In genomic region chr3:153216928-153217327, GRCh38 we compare ENCODE assay signal across 19 cellular contexts. TPM values are rescaled to one million over a fixed set of nuclear protein-coding genes. Genes with fewer than 3 reads are reported as not detected.
A peak's percentile ranks its signal among the peaks of the same experiment; 100 is the strongest.
DNase-seq lines count a peak whose midpoint lies in the region; ATAC-seq and TF ChIP-seq lines count a peak whose summit lies in the region.
"Had no signal": no experiment of that assay in that cellular context is flagged by ENCODE, and none has a peak within 500 bp of the region (broad histone marks: within the 10 kb centered on the region; RNA-seq: fewer than 3 reads in every experiment).

No MANE protein-coding gene starts in this region.

- no peak for DNase-seq in CD4-positive, CD25-positive, alpha-beta regulatory T cell
- DNase-seq in CD8-positive, alpha-beta T cell, result no peak
- DNase-seq in immature natural killer cell (no peak), inferior parietal cortex (ENCODE audit: extremely low spot score) (no peak), head of caudate nucleus (no peak)
- DNase-seq in stimulated activated effector memory CD8-positive, alpha-beta T cell treated with anti-CD3 and anti-CD28 coated beads, Interleukin-12 subunit alpha, Interleukin-12 subunit beta, amount 100 ng/mL, for 72 hours (ENCODE audit: low spot score in 2 of 2), result no peak
- DNase-seq: CD8-positive, alpha-beta memory T cell; DMS 273 treated with DMSO at 0.1 percent for 48 hours; DMS79; EL; GDM1; H9 had no signal

- no peak overlapping the region for H3K27ac ChIP-seq in CD4-positive, CD25-positive, alpha-beta regulatory T cell (ENCODE audit: insufficient read depth, low read length, poor library complexity, severe bottlenecking)
- H3K27ac ChIP-seq in CD8-positive, alpha-beta T cell (ENCODE audit: low read depth, low read length), result no peak overlapping the region
- H3K27ac ChIP-seq: 22Rv1, BLaER1, C4-2B had no signal

- H3K9me3 Mint-ChIP-seq in CD4-positive, CD25-positive, alpha-beta regulatory T cell, result peaks cover 0 to 8% (median 2%) of the 10 kb centered on the region in 7 donors
- H3K9me3 Mint-ChIP-seq in CD8-positive, alpha-beta T cell, result peaks cover 7% of the 10 kb centered on the region
- H3K9me3 Mint-ChIP-seq in immature natural killer cell, result peaks cover 0 to 7% (median 0%) of the 10 kb centered on the region in 6 donors
- H3K9me3 Mint-ChIP-seq in stimulated activated effector memory CD8-positive, alpha-beta T cell treated with anti-CD3 and anti-CD28 coated beads, Interleukin-12 subunit alpha, Interleukin-12 subunit beta, amount 100 ng/mL, for 72 hours, result peaks cover 4% of the 10 kb centered on the region
- H3K9me3 Mint-ChIP-seq: GM23338, H9 had no signal

- CTCF ChIA-PET in CD8-positive, alpha-beta T cell (lab: Charles Lee), result interaction anchor here (0.6 kb wide), 1 partner anchor 53 kb away, joined by 3 read pairs; no protein-coding TSS in a partner anchor

- H3K27ac Mint-ChIP-seq in CD4-positive, CD25-positive, alpha-beta regulatory T cell, result peak overlapping the region; percentile 11 to 59 (median 22)
- peak overlapping the region; percentile 8 for H3K27ac Mint-ChIP-seq in CD8-positive, alpha-beta T cell
- peak overlapping the region in 4 of 6 donors; percentile 9 to 87 (median 70) for H3K27ac Mint-ChIP-seq in immature natural killer cell
- no peak overlapping the region for H3K27ac Mint-ChIP-seq in stimulated activated effector memory CD8-positive, alpha-beta T cell treated with anti-CD3 and anti-CD28 coated beads, Interleukin-12 subunit alpha, Interleukin-12 subunit beta, amount 100 ng/mL, for 72 hours
- H3K27ac Mint-ChIP-seq: B cell, GM23338, H9 had no signal

- H3K4me1 Mint-ChIP-seq in CD4-positive, CD25-positive, alpha-beta regulatory T cell, result peaks cover 43 to 78% (median 57%) of the 10 kb centered on the region in 4 donors
- peaks cover 66% of the 10 kb centered on the region for H3K4me1 Mint-ChIP-seq in CD8-positive, alpha-beta T cell (ENCODE audit: low read depth)
- peaks cover 57 to 75% of the 10 kb centered on the region in 2 donors for H3K4me1 Mint-ChIP-seq in immature natural killer cell
- H3K4me1 Mint-ChIP-seq in stimulated activated effector memory CD8-positive, alpha-beta T cell treated with anti-CD3 and anti-CD28 coated beads, Interleukin-12 subunit alpha, Interleukin-12 subunit beta, amount 100 ng/mL, for 72 hours, result peaks cover 38% of the 10 kb centered on the region

- H3K36me3 ChIP-seq in CD4-positive, CD25-positive, alpha-beta regulatory T cell (ENCODE audit: control insufficient read depth, insufficient read depth, low read length), result no peaks in the 10 kb centered on the region
- no peaks in the 10 kb centered on the region for H3K36me3 ChIP-seq in CD8-positive, alpha-beta T cell (ENCODE audit: insufficient read depth, low read length)
- H3K36me3 ChIP-seq: BLaER1 had no signal

- TF ChIP-seq CTCF in CD8-positive, alpha-beta T cell (IDR thresholded peaks at IDR 0.05), result no peak

- no peak overlapping the region for H3K4me3 ChIP-seq in CD4-positive, CD25-positive, alpha-beta regulatory T cell (ENCODE audit: low read depth, low read length)
- no peak overlapping the region for H3K4me3 ChIP-seq in CD8-positive, alpha-beta T cell (ENCODE audit: low read depth, low read length)
- H3K4me3 ChIP-seq: BLaER1, GM12878, GM23338 had no signal

- H3K27me3 Mint-ChIP-seq in CD4-positive, CD25-positive, alpha-beta regulatory T cell, result no peaks in the 10 kb centered on the region
- H3K27me3 Mint-ChIP-seq in CD8-positive, alpha-beta T cell (ENCODE audit: low read depth), result no peaks in the 10 kb centered on the region
- peaks cover 4 to 10% (median 5%) of the 10 kb centered on the region in 3 donors for H3K27me3 Mint-ChIP-seq in immature natural killer cell (ENCODE audit: low read depth in 3 of 3)
- H3K27me3 Mint-ChIP-seq: B cell; CD8-positive, alpha-beta memory T cell had no signal

- H3K4me3 Mint-ChIP-seq in CD4-positive, CD25-positive, alpha-beta regulatory T cell, result peak overlapping the region in 1 of 4 donors; percentile 39
- no peak overlapping the region for H3K4me3 Mint-ChIP-seq in CD8-positive, alpha-beta T cell
- no peak overlapping the region for H3K4me3 Mint-ChIP-seq in immature natural killer cell
- H3K4me3 Mint-ChIP-seq in stimulated activated effector memory CD8-positive, alpha-beta T cell treated with anti-CD3 and anti-CD28 coated beads, Interleukin-12 subunit alpha, Interleukin-12 subunit beta, amount 100 ng/mL, for 72 hours, result no peak overlapping the region
- H3K4me3 Mint-ChIP-seq: B cell; CD8-positive, alpha-beta memory T cell; GM23338; H9 had no signal

- intact Hi-C loops in CD8-positive, alpha-beta T cell (cut with DNase I, micrococcal nuclease), result no loop called here
- intact Hi-C loops in head of caudate nucleus (cut with DNase I), result no loop called here

- no peaks in the 10 kb centered on the region for H3K9me3 ChIP-seq in CD4-positive, CD25-positive, alpha-beta regulatory T cell (ENCODE audit: control insufficient read depth in 2 of 2, low read length in 2 of 2)
- no peaks in the 10 kb centered on the region for H3K9me3 ChIP-seq in CD8-positive, alpha-beta T cell (ENCODE audit: low read length)
- H3K9me3 ChIP-seq: BLaER1 had no signal

- H3K4me1 ChIP-seq in CD4-positive, CD25-positive, alpha-beta regulatory T cell (ENCODE audit: control insufficient read depth, insufficient read depth, low read length, poor library complexity, severe bottlenecking), result peaks cover 31% of the 10 kb centered on the region
- peaks cover 36% of the 10 kb centered on the region for H3K4me1 ChIP-seq in CD8-positive, alpha-beta T cell (ENCODE audit: insufficient read depth, low read length)

- POLR2A ChIA-PET in CD8-positive, alpha-beta T cell (lab: Charles Lee), result no interaction called here

- no peak for ATAC-seq in CD4-positive, CD25-positive, alpha-beta regulatory T cell (ENCODE audit: low read depth in 2 of 2)
- no peak for ATAC-seq in CD8-positive, alpha-beta T cell
- ATAC-seq in stimulated activated effector memory CD8-positive, alpha-beta T cell treated with anti-CD3 and anti-CD28 coated beads, Interleukin-12 subunit alpha, Interleukin-12 subunit beta, amount 100 ng/mL, for 72 hours, result no peak
- ATAC-seq: GM12878, GM23338, HCT116 had no signal

- H3K27me3 ChIP-seq in CD4-positive, CD25-positive, alpha-beta regulatory T cell (ENCODE audit: control insufficient read depth, insufficient read depth, low read length), result no peaks in the 10 kb centered on the region
- no peaks in the 10 kb centered on the region for H3K27me3 ChIP-seq in CD8-positive, alpha-beta T cell (ENCODE audit: insufficient read depth, low read length)
- H3K27me3 ChIP-seq: BLaER1 had no signal

- H3K36me3 Mint-ChIP-seq in CD4-positive, CD25-positive, alpha-beta regulatory T cell, result peaks cover 8% of the 10 kb centered on the region
- peaks cover 22% of the 10 kb centered on the region for H3K36me3 Mint-ChIP-seq in CD8-positive, alpha-beta T cell
- peaks cover 20 to 30% (median 26%) of the 10 kb centered on the region in 3 donors for H3K36me3 Mint-ChIP-seq in immature natural killer cell
- no peaks in the 10 kb centered on the region for H3K36me3 Mint-ChIP-seq in stimulated activated effector memory CD8-positive, alpha-beta T cell treated with anti-CD3 and anti-CD28 coated beads, Interleukin-12 subunit alpha, Interleukin-12 subunit beta, amount 100 ng/mL, for 72 hours

RNA-seq across cellular contexts. Expression of gene RAP2B, which starts 54.9 kb away (rescaled TPM):
- total RNA-seq in CD4-positive, CD25-positive, alpha-beta regulatory T cell, result 19.9 TPM
- polyA plus RNA-seq in CD4-positive, CD25-positive, alpha-beta regulatory T cell, result 10 to 100 TPM; 17.3 to 19.5 (median 18.2) TPM
- 10 to 100 TPM; 16.9 to 17.6 TPM for total RNA-seq in CD8-positive, alpha-beta T cell
- 10 to 100 TPM; 15.9 to 29.8 (median 23.2) TPM for polyA plus RNA-seq in immature natural killer cell
